Comparison of ENCODE assay signal across 8 cellular contexts in genomic region chr19:55301459-55302331, GRCh38.
DNase-seq lines count a peak whose midpoint lies in the region; ATAC-seq and TF ChIP-seq lines count a peak whose summit lies in the region.

No MANE protein-coding gene starts in this region.

- TF ChIP-seq CTCF in GM10248 (IDR thresholded peaks at IDR 0.05; ENCODE audit: control extremely low read depth, extremely low read depth, low read depth, missing control alignments), result peak; percentile 92

- DNase-seq in GM10248 (ENCODE audit: extremely low spot score), result peak; percentile 97
- DNase-seq in NCI-H2107 treated with DMSO at 0.1 percent for 48 hours (lab: John Stamatoyannopoulos, UW; ENCODE audit: unreplicated experiment), result peak; percentile 15
- peak; percentile 86 for DNase-seq in activated CD4-positive, CD25-positive, alpha-beta regulatory T cell treated with anti-CD3 and anti-CD28 coated beads, Interleukin-2, amount 50 U/mL, for 16 hours (ENCODE audit: low read depth, low spot score)
- DNase-seq in caudate nucleus (lab: John Stamatoyannopoulos, UW), result peak in 55 of 61 donors; percentile 25 to 89 (median 73)
- peak; percentile 92 for DNase-seq in stimulated activated CD4-positive, alpha-beta T cell treated with anti-CD3 and anti-CD28 coated beads, Interleukin-1b, Interleukin-23, amount 100 ng/mL, for 48 hours
- DNase-seq in cortex of kidney (lab: John Stamatoyannopoulos, UW), result no peak

- H3K27me3 ChIP-seq in layer of hippocampus (ENCODE audit: control insufficient read depth, insufficient read depth, low read length), result no peaks in the 10 kb centered on the region

- peak; percentile 79 for ATAC-seq in HG02885 (IDR thresholded peaks at IDR 0.05; ENCODE audit: poor library complexity, unreplicated experiment)

- CTCF ChIA-PET in GM10248 (lab: Yijun Ruan, JAX), result interaction anchor here (0.6 to 3.8 kb wide), 47 partner anchors 10 to 823 kb away, joined by 3 to 80 read pairs (median 4); partner anchors contain the start of genes BRSK1, HSPBP1, KMT5C and NAT14

- POLR2A ChIA-PET in GM10248 (lab: Yijun Ruan, JAX), result interaction anchor here (0.5 to 1.0 kb wide), 2 partner anchors 21 to 104 kb away, joined by 3 to 5 read pairs; partner anchors contain the start of gene HSPBP1

- H3K27ac ChIP-seq in caudate nucleus (ENCODE audit: low read depth, low read length) (peak overlapping the region; percentile 80), layer of hippocampus (ENCODE audit: low read depth, low read length) (peak overlapping the region; percentile 75)
